ENCODE assay signal across 22 cellular contexts in the genomic region with DNA sequence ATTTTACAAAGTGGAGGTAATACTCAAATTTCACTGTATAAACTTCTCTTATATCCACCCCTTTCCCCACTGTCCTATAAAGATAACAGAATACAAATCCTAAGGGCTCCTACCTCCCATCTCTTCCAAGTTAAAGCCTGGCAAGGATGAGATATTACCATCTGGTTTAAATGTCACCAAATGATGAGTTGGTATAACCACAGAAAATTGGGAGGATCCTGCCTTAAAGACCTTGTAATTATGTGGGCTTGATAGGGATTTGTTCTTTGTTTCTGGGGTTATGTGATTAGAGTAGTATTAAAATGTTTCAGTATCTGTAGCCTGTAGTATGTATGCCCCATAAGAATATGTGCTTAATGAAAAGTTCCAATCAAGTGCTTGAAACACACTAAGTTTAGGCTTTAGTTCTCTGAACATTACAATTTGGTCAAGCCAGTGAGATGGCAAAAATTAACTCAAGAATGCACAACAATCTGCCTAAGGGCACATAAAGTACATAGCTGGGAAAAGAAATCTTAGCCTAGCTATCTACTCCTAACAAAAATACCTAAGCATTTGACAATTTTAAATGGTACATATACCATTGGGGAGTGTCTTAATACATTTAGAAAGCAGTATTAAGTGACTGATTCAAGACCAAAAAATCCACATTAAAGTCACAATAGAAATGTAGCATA. TPM values are rescaled to one million over a fixed set of nuclear protein-coding genes. Genes with fewer than 3 reads are reported as not detected.
"Had no signal": no experiment of that assay in that cellular context is flagged by ENCODE, and none has a peak within 500 bp of the region (broad histone marks: within the 10 kb centered on the region; RNA-seq: fewer than 3 reads in every experiment).

No MANE protein-coding gene starts in this region.

- H3K27ac Mint-ChIP-seq: activated CD4-positive, alpha-beta memory T cell treated with anti-CD3 and anti-CD28 coated beads for 36 hours; activated CD4-positive, alpha-beta T cell treated with anti-CD3 and anti-CD28 coated beads for 36 hours; activated CD8-positive, alpha-beta memory T cell treated with anti-CD3 and anti-CD28 coated beads, Interleukin-2, amount 10 ng/mL, durations not matched to agents 7 days and 5 days; activated naive CD4-positive, alpha-beta T cell treated with anti-CD3 and anti-CD28 coated beads, Interleukin-2, amount 50 U/mL, for 24 hours; activated T-cell treated with anti-CD3 and anti-CD28 coated beads, Interleukin-2, amount 50 U/mL, for 24 hours; natural killer cell treated with Interleukin-12 subunit alpha and Interleukin-12 subunit beta and Interleukin-15 and Interleukin-18, amount 100 ng/mL, for 72 hours had no signal

- DNase-seq: activated CD4-positive, alpha-beta memory T cell treated with anti-CD3 and anti-CD28 coated beads for 36 hours; activated CD4-positive, alpha-beta T cell treated with anti-CD3 and anti-CD28 coated beads for 36 hours; activated CD8-positive, alpha-beta memory T cell treated with anti-CD3 and anti-CD28 coated beads, Interleukin-2, amount 10 ng/mL, durations not matched to agents 7 days and 5 days; activated effector memory CD4-positive, alpha-beta T cell treated with Interleukin-2 at 50 U/mL for 16 hours; activated T-cell treated with anti-CD3 and anti-CD28 coated beads, Interleukin-2, amount 50 U/mL, for 24 hours; cortex of kidney; effector CD8-positive, alpha-beta T cell; mesendoderm; nucleus accumbens; posterior cingulate gyrus; right cardiac atrium; stimulated activated CD4-positive, alpha-beta T cell treated with anti-CD3 and anti-CD28 coated beads, Interleukin-15, amount 100 ng/mL, for 24 hours; stimulated activated CD4-positive, alpha-beta T cell treated with anti-CD3 and anti-CD28 coated beads, Interleukin-4, amount 100 ng/mL, for 1 hour; stimulated activated naive CD4-positive, alpha-beta T cell treated with Interleukin-2 at 50 U/mL for 16 hours; substantia nigra; T-helper 9 cell; WERI-Rb-1 had no signal

- H3K27me3 ChIP-seq: tibial nerve had no signal

- H3K9me3 ChIP-seq: tibial nerve had no signal

- H3K27ac ChIP-seq: skin epidermis, tibial nerve, WERI-Rb-1 had no signal

- H3K27me3 Mint-ChIP-seq: activated CD4-positive, alpha-beta memory T cell treated with anti-CD3 and anti-CD28 coated beads for 36 hours; activated CD4-positive, alpha-beta T cell treated with anti-CD3 and anti-CD28 coated beads for 36 hours; activated CD8-positive, alpha-beta memory T cell treated with anti-CD3 and anti-CD28 coated beads, Interleukin-2, amount 10 ng/mL, durations not matched to agents 7 days and 5 days; activated naive CD4-positive, alpha-beta T cell treated with anti-CD3 and anti-CD28 coated beads, Interleukin-2, amount 50 U/mL, for 24 hours; activated T-cell treated with anti-CD3 and anti-CD28 coated beads, Interleukin-2, amount 50 U/mL, for 24 hours; natural killer cell treated with Interleukin-12 subunit alpha and Interleukin-12 subunit beta and Interleukin-15 and Interleukin-18, amount 100 ng/mL, for 72 hours had no signal

- H3K9me3 Mint-ChIP-seq: activated CD4-positive, alpha-beta memory T cell treated with anti-CD3 and anti-CD28 coated beads for 36 hours; activated naive CD4-positive, alpha-beta T cell treated with anti-CD3 and anti-CD28 coated beads, Interleukin-2, amount 50 U/mL, for 24 hours; activated T-cell treated with anti-CD3 and anti-CD28 coated beads, Interleukin-2, amount 50 U/mL, for 24 hours; natural killer cell treated with Interleukin-12 subunit alpha and Interleukin-12 subunit beta and Interleukin-15 and Interleukin-18, amount 100 ng/mL, for 72 hours had no signal

- H3K4me3 ChIP-seq: skin epidermis, tibial nerve had no signal

- H3K36me3 Mint-ChIP-seq: activated CD4-positive, alpha-beta memory T cell treated with anti-CD3 and anti-CD28 coated beads for 36 hours; activated CD8-positive, alpha-beta memory T cell treated with anti-CD3 and anti-CD28 coated beads, Interleukin-2, amount 10 ng/mL, durations not matched to agents 7 days and 5 days; activated naive CD4-positive, alpha-beta T cell treated with anti-CD3 and anti-CD28 coated beads, Interleukin-2, amount 50 U/mL, for 24 hours; natural killer cell treated with Interleukin-12 subunit alpha and Interleukin-12 subunit beta and Interleukin-15 and Interleukin-18, amount 100 ng/mL, for 72 hours had no signal

- ATAC-seq: activated CD4-positive, alpha-beta T cell treated with anti-CD3 and anti-CD28 coated beads for 36 hours; activated CD8-positive, alpha-beta memory T cell treated with anti-CD3 and anti-CD28 coated beads, Interleukin-2, amount 10 ng/mL, durations not matched to agents 7 days and 5 days; natural killer cell treated with Interleukin-12 subunit alpha and Interleukin-12 subunit beta and Interleukin-15 and Interleukin-18, amount 100 ng/mL, for 72 hours; right cardiac atrium had no signal

- H3K4me3 Mint-ChIP-seq: activated CD4-positive, alpha-beta memory T cell treated with anti-CD3 and anti-CD28 coated beads for 36 hours; activated CD4-positive, alpha-beta T cell treated with anti-CD3 and anti-CD28 coated beads for 36 hours; activated CD8-positive, alpha-beta memory T cell treated with anti-CD3 and anti-CD28 coated beads, Interleukin-2, amount 10 ng/mL, durations not matched to agents 7 days and 5 days; activated naive CD4-positive, alpha-beta T cell treated with anti-CD3 and anti-CD28 coated beads, Interleukin-2, amount 50 U/mL, for 24 hours; activated T-cell treated with anti-CD3 and anti-CD28 coated beads, Interleukin-2, amount 50 U/mL, for 24 hours; natural killer cell treated with Interleukin-12 subunit alpha and Interleukin-12 subunit beta and Interleukin-15 and Interleukin-18, amount 100 ng/mL, for 72 hours had no signal

RNA-seq across cellular contexts. Expression of a gene that starts 16.6 kb away (rescaled TPM):
- total RNA-seq: frontal cortex, tibial nerve had no signal
